14 cellular contexts compared by ENCODE assay signal in genomic region chr1:198848206-198848605, GRCh38.
"Had no signal": no experiment of that assay in that cellular context is flagged by ENCODE, and none has a peak within 500 bp of the region (broad histone marks: within the 10 kb centered on the region; RNA-seq: fewer than 3 reads in every experiment).

No MANE protein-coding gene starts in this region.

- H3K4me1 Mint-ChIP-seq: stimulated activated effector memory CD8-positive, alpha-beta T cell treated with anti-CD3 and anti-CD28 coated beads, Interleukin-12 subunit alpha, Interleukin-12 subunit beta, amount 100 ng/mL, for 72 hours had no signal

- H3K9me3 Mint-ChIP-seq: activated CD4-positive, alpha-beta T cell treated with anti-CD3 and anti-CD28 coated beads, Interleukin-2, amount 10 ng/mL, durations not matched to agents 7 days and 5 days; activated T-helper 1 cell treated with anti-CD3 and anti-CD28 coated beads, Interleukin-12 subunit alpha, Interleukin-12 subunit beta, Interleukin-2, Interleukin-4 antibody, amounts not matched to agents 30 ng/mL and 10 ng/mL and 1 ng/mL, durations not matched to agents 14 hours and 24 hours and 36 hours; stimulated activated effector memory CD8-positive, alpha-beta T cell treated with anti-CD3 and anti-CD28 coated beads, Interleukin-12 subunit alpha, Interleukin-12 subunit beta, amount 100 ng/mL, for 72 hours had no signal

- H3K27me3 ChIP-seq: cardiac muscle cell, left lung had no signal

- H3K36me3 Mint-ChIP-seq: stimulated activated effector memory CD8-positive, alpha-beta T cell treated with anti-CD3 and anti-CD28 coated beads, Interleukin-12 subunit alpha, Interleukin-12 subunit beta, amount 100 ng/mL, for 72 hours had no signal

- H3K36me3 ChIP-seq: cardiac muscle cell, thoracic aorta had no signal

- H3K4me1 ChIP-seq: left lung, parathyroid adenoma had no signal

- H3K9me3 ChIP-seq: left lung, mucosa of descending colon, thoracic aorta had no signal

- H3K27ac ChIP-seq: cardiac muscle cell, left lung, parathyroid adenoma, thoracic aorta had no signal

- DNase-seq: activated CD4-positive, alpha-beta T cell treated with anti-CD3 and anti-CD28 coated beads, Interleukin-2, amount 10 ng/mL, durations not matched to agents 7 days and 5 days; activated naive CD8-positive, alpha-beta T cell treated with anti-CD3 and anti-CD28 coated beads, Interleukin-2, amount 10 ng/mL, durations not matched to agents 7 days and 5 days; anterior cingulate cortex; erythroblast; left lung; mammary epithelial cell; mucosa of descending colon; naive thymus-derived CD4-positive, alpha-beta T cell had no signal

- H3K4me3 Mint-ChIP-seq: activated CD4-positive, alpha-beta T cell treated with anti-CD3 and anti-CD28 coated beads, Interleukin-2, amount 10 ng/mL, durations not matched to agents 7 days and 5 days; activated naive CD8-positive, alpha-beta T cell treated with anti-CD3 and anti-CD28 coated beads, Interleukin-2, amount 10 ng/mL, durations not matched to agents 7 days and 5 days; activated T-helper 1 cell treated with anti-CD3 and anti-CD28 coated beads, Interleukin-12 subunit alpha, Interleukin-12 subunit beta, Interleukin-2, Interleukin-4 antibody, amounts not matched to agents 30 ng/mL and 10 ng/mL and 1 ng/mL, durations not matched to agents 14 hours and 24 hours and 36 hours; naive thymus-derived CD4-positive, alpha-beta T cell; stimulated activated effector memory CD8-positive, alpha-beta T cell treated with anti-CD3 and anti-CD28 coated beads, Interleukin-12 subunit alpha, Interleukin-12 subunit beta, amount 100 ng/mL, for 72 hours; T-helper 2 cell treated with Interferon-gamma antibody and Interleukin-4, amounts not matched to agents 5 μg/mL and 100 μg/mL, for 36 hours had no signal

- H3K27ac Mint-ChIP-seq: activated CD4-positive, alpha-beta T cell treated with anti-CD3 and anti-CD28 coated beads, Interleukin-2, amount 10 ng/mL, durations not matched to agents 7 days and 5 days; activated naive CD8-positive, alpha-beta T cell treated with anti-CD3 and anti-CD28 coated beads, Interleukin-2, amount 10 ng/mL, durations not matched to agents 7 days and 5 days; activated T-helper 1 cell treated with anti-CD3 and anti-CD28 coated beads, Interleukin-12 subunit alpha, Interleukin-12 subunit beta, Interleukin-2, Interleukin-4 antibody, amounts not matched to agents 30 ng/mL and 10 ng/mL and 1 ng/mL, durations not matched to agents 14 hours and 24 hours and 36 hours; naive thymus-derived CD4-positive, alpha-beta T cell; stimulated activated effector memory CD8-positive, alpha-beta T cell treated with anti-CD3 and anti-CD28 coated beads, Interleukin-12 subunit alpha, Interleukin-12 subunit beta, amount 100 ng/mL, for 72 hours; T-helper 2 cell treated with Interferon-gamma antibody and Interleukin-4, amounts not matched to agents 5 μg/mL and 100 μg/mL, for 36 hours had no signal

- ATAC-seq: left lung; mucosa of descending colon; naive thymus-derived CD4-positive, alpha-beta T cell; stimulated activated effector memory CD8-positive, alpha-beta T cell treated with anti-CD3 and anti-CD28 coated beads, Interleukin-12 subunit alpha, Interleukin-12 subunit beta, amount 100 ng/mL, for 72 hours had no signal

- H3K27me3 Mint-ChIP-seq: activated CD4-positive, alpha-beta T cell treated with anti-CD3 and anti-CD28 coated beads, Interleukin-2, amount 10 ng/mL, durations not matched to agents 7 days and 5 days; activated naive CD8-positive, alpha-beta T cell treated with anti-CD3 and anti-CD28 coated beads, Interleukin-2, amount 10 ng/mL, durations not matched to agents 7 days and 5 days; naive thymus-derived CD4-positive, alpha-beta T cell had no signal

- H3K4me3 ChIP-seq: cardiac muscle cell, left lung, mucosa of descending colon, thoracic aorta had no signal
